In genomic region chr15:66925721-66926120, GRCh38 we compare ENCODE assay signal across 18 cellular contexts.
"Had no signal": no experiment of that assay in that cellular context is flagged by ENCODE, and none has a peak within 500 bp of the region (broad histone marks: within the 10 kb centered on the region; RNA-seq: fewer than 3 reads in every experiment).

No MANE protein-coding gene starts in this region.

- H3K27me3 ChIP-seq: hepatocyte, suprapubic skin, thyroid gland had no signal

- DNase-seq: cerebellar nuclear complex; erythroblast; foreskin melanocyte; head of caudate nucleus; left colon; mammary epithelial cell; mucosa of descending colon; natural killer cell; posterior cingulate gyrus; right cardiac atrium; stimulated activated CD4-positive, alpha-beta T cell treated with anti-CD3 and anti-CD28 coated beads, Interleukin-4, amount 100 ng/mL, for 1 hour; stimulated activated CD8-positive, alpha-beta memory T cell treated with anti-CD3 and anti-CD28 coated beads, Interleukin-4, amount 100 ng/mL, for 48 hours; stimulated activated naive CD8-positive, alpha-beta T cell treated with anti-CD3 and anti-CD28 coated beads, Interleukin-15, Interleukin-2, amounts not matched to agents 100 U/mL and 50 U/mL, for 24 hours; thyroid gland had no signal

- H3K4me3 ChIP-seq: hepatocyte, mucosa of descending colon, smooth muscle cell, suprapubic skin, thyroid gland had no signal

- H3K27ac ChIP-seq: hepatocyte, suprapubic skin, thyroid gland had no signal

- H3K36me3 ChIP-seq: suprapubic skin, thyroid gland had no signal

- ATAC-seq: left colon; mucosa of descending colon; natural killer cell; right cardiac atrium; stimulated activated effector memory CD8-positive, alpha-beta T cell treated with anti-CD3 and anti-CD28 coated beads, Interleukin-12 subunit alpha, Interleukin-12 subunit beta, amount 100 ng/mL, for 72 hours; stimulated activated naive CD8-positive, alpha-beta T cell treated with anti-CD3 and anti-CD28 coated beads, Interleukin-15, Interleukin-2, amounts not matched to agents 100 U/mL and 50 U/mL, for 24 hours had no signal

- H3K9me3 ChIP-seq: mucosa of descending colon, suprapubic skin, thyroid gland had no signal
